Comparison of ENCODE assay signal across 23 cellular contexts in the genomic region with DNA sequence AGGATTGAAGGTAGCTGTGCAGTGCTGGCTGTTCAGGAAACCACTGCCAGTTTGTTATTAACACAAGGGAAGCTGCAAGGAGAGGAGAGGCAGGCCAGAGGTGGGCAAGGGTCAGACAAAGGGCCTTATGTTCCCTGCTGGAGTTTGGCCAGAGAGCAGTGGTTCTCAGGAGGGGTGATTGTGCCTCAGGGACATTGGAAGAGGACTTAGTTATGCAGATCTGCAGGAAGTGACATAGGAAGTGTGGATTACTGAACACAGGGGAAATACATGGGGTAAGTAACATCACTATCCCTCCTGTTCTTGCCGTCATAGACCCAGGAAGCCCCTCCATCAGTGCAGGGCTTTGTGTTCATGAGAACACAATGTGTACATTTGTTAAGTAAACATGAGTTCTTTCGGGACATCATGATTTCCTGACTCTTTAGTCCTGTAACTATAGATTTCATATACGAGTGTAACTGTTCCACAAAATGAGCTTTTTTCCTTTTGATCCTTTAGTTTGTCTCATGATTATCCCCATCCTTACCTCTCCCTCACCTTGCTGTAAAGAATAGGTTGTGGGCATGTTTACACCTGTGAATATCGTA. TPM values are rescaled to one million over a fixed set of nuclear protein-coding genes. Genes with fewer than 3 reads are reported as not detected.
DNase-seq lines count a peak whose midpoint lies in the region; ATAC-seq and TF ChIP-seq lines count a peak whose summit lies in the region.
"Had no signal": no experiment of that assay in that cellular context is flagged by ENCODE, and none has a peak within 500 bp of the region (broad histone marks: within the 10 kb centered on the region; RNA-seq: fewer than 3 reads in every experiment).

No MANE protein-coding gene starts in this region.

- no peak overlapping the region for H3K4me3 ChIP-seq in CD8-positive, alpha-beta T cell (ENCODE audit: low read depth, low read length)
- H3K4me3 ChIP-seq: A549, PC-9, smooth muscle cell, upper lobe of left lung had no signal

- TF ChIP-seq CTCF in CD8-positive, alpha-beta T cell (IDR thresholded peaks at IDR 0.05) = no peak

- peaks cover 28% of the 10 kb centered on the region for H3K4me1 Mint-ChIP-seq in activated T-cell treated with anti-CD3 and anti-CD28 coated beads, Interleukin-2, amount 50 U/mL, for 24 hours (ENCODE audit: low read depth)
- H3K4me1 Mint-ChIP-seq in activated T-cell treated with anti-CD3 and anti-CD28 coated beads, Interleukin-2, amount 50 U/mL, for 4 hours (ENCODE audit: low read depth) = peaks cover 14% of the 10 kb centered on the region
- H3K4me1 Mint-ChIP-seq in T-helper 17 cell = peaks cover 11% of the 10 kb centered on the region
- H3K4me1 Mint-ChIP-seq in stimulated activated naive B cell treated with anti-CD40 and anti-IgM and Interleukin-4, amounts not matched to agents 10 μg/mL and 1 μg/mL and 100 μg/mL, for 72 hours = peaks cover 25 to 40% of the 10 kb centered on the region in 2 donors
- H3K4me1 Mint-ChIP-seq in CD8-positive, alpha-beta T cell (ENCODE audit: low read depth) = peaks cover 17% of the 10 kb centered on the region

- intact Hi-C loops in CD8-positive, alpha-beta T cell (cut with DNase I, micrococcal nuclease) = loop anchor here in 1 of 2 experiments (10.0 kb wide), 1 partner anchor 1425 kb away; a partner anchor contains a TSS

- no peak for ATAC-seq in activated T-cell treated with anti-CD3 and anti-CD28 coated beads, Interleukin-2, amount 50 U/mL, for 4 hours
- no peak for ATAC-seq in T-helper 17 cell
- ATAC-seq in stimulated activated naive B cell treated with anti-CD40 and anti-IgM and Interleukin-4, amounts not matched to agents 10 μg/mL and 1 μg/mL and 100 μg/mL, for 72 hours (replicated peaks) = no peak
- no peak for ATAC-seq in CD8-positive, alpha-beta T cell
- no peak for ATAC-seq in HG03039 (IDR thresholded peaks at IDR 0.05; ENCODE audit: unreplicated experiment)
- ATAC-seq: A549, left colon had no signal

- peak overlapping the region; percentile 77 for H3K27ac Mint-ChIP-seq in activated T-cell treated with anti-CD3 and anti-CD28 coated beads, Interleukin-2, amount 50 U/mL, for 24 hours
- H3K27ac Mint-ChIP-seq in T-helper 17 cell = peak overlapping the region; percentile 92
- H3K27ac Mint-ChIP-seq in stimulated activated naive B cell treated with anti-CD40 and anti-IgM and Interleukin-4, amounts not matched to agents 10 μg/mL and 1 μg/mL and 100 μg/mL, for 72 hours = peak overlapping the region; percentile 80
- H3K27ac Mint-ChIP-seq in CD8-positive, alpha-beta T cell = no peak overlapping the region

- H3K9me3 ChIP-seq in T-helper 17 cell (ENCODE audit: control insufficient read depth, low read length, poor library complexity, severe bottlenecking) = no peaks in the 10 kb centered on the region
- no peaks in the 10 kb centered on the region for H3K9me3 ChIP-seq in CD8-positive, alpha-beta T cell (ENCODE audit: low read length)
- H3K9me3 ChIP-seq: A549, upper lobe of left lung had no signal

- H3K4me3 Mint-ChIP-seq in activated T-cell treated with anti-CD3 and anti-CD28 coated beads, Interleukin-2, amount 50 U/mL, for 24 hours = no peak overlapping the region
- no peak overlapping the region for H3K4me3 Mint-ChIP-seq in activated T-cell treated with anti-CD3 and anti-CD28 coated beads, Interleukin-2, amount 50 U/mL, for 4 hours
- no peak overlapping the region for H3K4me3 Mint-ChIP-seq in T-helper 17 cell
- no peak overlapping the region for H3K4me3 Mint-ChIP-seq in stimulated activated naive B cell treated with anti-CD40 and anti-IgM and Interleukin-4, amounts not matched to agents 10 μg/mL and 1 μg/mL and 100 μg/mL, for 72 hours
- H3K4me3 Mint-ChIP-seq in CD8-positive, alpha-beta T cell = no peak overlapping the region

- no peaks in the 10 kb centered on the region for H3K27me3 ChIP-seq in CD8-positive, alpha-beta T cell (ENCODE audit: insufficient read depth, low read length)
- H3K27me3 ChIP-seq: brain microvascular endothelial cell, upper lobe of left lung had no signal

- H3K27ac ChIP-seq in caudate nucleus (ENCODE audit: low read depth, low read length) = no peak overlapping the region
- no peak overlapping the region for H3K27ac ChIP-seq in CD8-positive, alpha-beta T cell (ENCODE audit: low read depth, low read length)
- H3K27ac ChIP-seq: A549, brain microvascular endothelial cell, parathyroid adenoma, PC-9 had no signal

- H3K4me1 ChIP-seq in CD8-positive, alpha-beta T cell (ENCODE audit: insufficient read depth, low read length) = peaks cover 6% of the 10 kb centered on the region
- H3K4me1 ChIP-seq: parathyroid adenoma had no signal

- CTCF ChIA-PET in CD8-positive, alpha-beta T cell (lab: Charles Lee) = interaction anchor here (1.5 kb wide), 1 partner anchor 175 kb away, joined by 3 read pairs; no protein-coding TSS in a partner anchor

- peaks cover 83% of the 10 kb centered on the region for H3K36me3 Mint-ChIP-seq in activated T-cell treated with anti-CD3 and anti-CD28 coated beads, Interleukin-2, amount 50 U/mL, for 24 hours (ENCODE audit: low read depth)
- H3K36me3 Mint-ChIP-seq in activated T-cell treated with anti-CD3 and anti-CD28 coated beads, Interleukin-2, amount 50 U/mL, for 4 hours (ENCODE audit: insufficient read depth) = peaks cover 39% of the 10 kb centered on the region
- H3K36me3 Mint-ChIP-seq in T-helper 17 cell (ENCODE audit: low read depth) = peaks cover 7% of the 10 kb centered on the region
- H3K36me3 Mint-ChIP-seq in stimulated activated naive B cell treated with anti-CD40 and anti-IgM and Interleukin-4, amounts not matched to agents 10 μg/mL and 1 μg/mL and 100 μg/mL, for 72 hours = peaks cover 27 to 36% of the 10 kb centered on the region in 2 donors
- peaks cover 76% of the 10 kb centered on the region for H3K36me3 Mint-ChIP-seq in CD8-positive, alpha-beta T cell

- H3K36me3 ChIP-seq in CD8-positive, alpha-beta T cell (ENCODE audit: insufficient read depth, low read length) = peaks cover 48% of the 10 kb centered on the region

- H3K9me3 Mint-ChIP-seq in activated T-cell treated with anti-CD3 and anti-CD28 coated beads, Interleukin-2, amount 50 U/mL, for 24 hours = no peaks in the 10 kb centered on the region
- no peaks in the 10 kb centered on the region for H3K9me3 Mint-ChIP-seq in activated T-cell treated with anti-CD3 and anti-CD28 coated beads, Interleukin-2, amount 50 U/mL, for 4 hours
- H3K9me3 Mint-ChIP-seq in stimulated activated naive B cell treated with anti-CD40 and anti-IgM and Interleukin-4, amounts not matched to agents 10 μg/mL and 1 μg/mL and 100 μg/mL, for 72 hours = no peaks in the 10 kb centered on the region
- no peaks in the 10 kb centered on the region for H3K9me3 Mint-ChIP-seq in CD8-positive, alpha-beta T cell

- POLR2A ChIA-PET in CD8-positive, alpha-beta T cell (lab: Charles Lee) = no interaction called here

- no peak for DNase-seq in activated T-cell treated with anti-CD3 and anti-CD28 coated beads, Interleukin-2, amount 50 U/mL, for 24 hours
- DNase-seq in activated T-cell treated with anti-CD3 and anti-CD28 coated beads, Interleukin-2, amount 50 U/mL, for 4 hours = no peak
- DNase-seq in T-helper 17 cell = no peak
- DNase-seq in epidermal melanocyte (ENCODE audit: insufficient read length, low spot score) = peak; percentile 65
- DNase-seq in stimulated activated naive B cell treated with anti-CD40 and anti-IgM and Interleukin-4, amounts not matched to agents 10 μg/mL and 1 μg/mL and 100 μg/mL, for 72 hours = no peak
- DNase-seq in caudate nucleus (lab: John Stamatoyannopoulos, UW) = no peak
- DNase-seq in CD8-positive, alpha-beta T cell = no peak
- DNase-seq: activated effector memory CD4-positive, alpha-beta T cell treated with anti-CD3 and anti-CD28 coated beads, Interleukin-2, amount 50 U/mL, for 16 hours; brain microvascular endothelial cell; COR-L47; effector memory CD4-positive, alpha-beta T cell; hypothalamus; KBM-7; left colon; NCI-H1105 treated with DMSO at 0.1 percent for 48 hours; NCI-H69; PC-9; stimulated activated naive CD4-positive, alpha-beta T cell; upper lobe of left lung had no signal

- H3K27me3 Mint-ChIP-seq in activated T-cell treated with anti-CD3 and anti-CD28 coated beads, Interleukin-2, amount 50 U/mL, for 24 hours = no peaks in the 10 kb centered on the region
- H3K27me3 Mint-ChIP-seq in activated T-cell treated with anti-CD3 and anti-CD28 coated beads, Interleukin-2, amount 50 U/mL, for 4 hours (ENCODE audit: low read depth) = no peaks in the 10 kb centered on the region
- no peaks in the 10 kb centered on the region for H3K27me3 Mint-ChIP-seq in T-helper 17 cell
- H3K27me3 Mint-ChIP-seq in stimulated activated naive B cell treated with anti-CD40 and anti-IgM and Interleukin-4, amounts not matched to agents 10 μg/mL and 1 μg/mL and 100 μg/mL, for 72 hours = no peaks in the 10 kb centered on the region
- no peaks in the 10 kb centered on the region for H3K27me3 Mint-ChIP-seq in CD8-positive, alpha-beta T cell (ENCODE audit: low read depth)

RNA-seq across cellular contexts. Expression of a gene that starts 5.9 kb away (rescaled TPM):
- total RNA-seq in activated T-cell treated with anti-CD3 and anti-CD28 coated beads, Interleukin-2, amount 50 U/mL, for 4 hours = 10 to 100 TPM; 32.5 to 40.4 (median 40.2) TPM
- total RNA-seq in T-helper 17 cell = 10 to 100 TPM; 15.1 to 18.7 TPM
- total RNA-seq in CD8-positive, alpha-beta T cell = 10 to 100 TPM; 22.1 to 24.1 TPM

RNA-seq across cellular contexts. Expression of a gene that starts 6.0 kb away (rescaled TPM):
- 10 to 100 TPM; 30.8 to 34.1 (median 33.8) TPM for total RNA-seq in activated T-cell treated with anti-CD3 and anti-CD28 coated beads, Interleukin-2, amount 50 U/mL, for 4 hours
- total RNA-seq in T-helper 17 cell = 10 to 100 TPM; 44.1 to 54.6 TPM
- 10 to 100 TPM; 67.0 to 71.0 TPM for total RNA-seq in CD8-positive, alpha-beta T cell

RNA-seq across cellular contexts. Expression of a gene that starts 22.7 kb away (rescaled TPM):
- 10 to 100 TPM; 52.4 to 68.5 (median 61.0) TPM for total RNA-seq in activated T-cell treated with anti-CD3 and anti-CD28 coated beads, Interleukin-2, amount 50 U/mL, for 4 hours
- total RNA-seq in T-helper 17 cell = 100 to 1,000 TPM in 1 of 2 donors, 10 to 100 TPM in 1; 84.0 to 104 TPM
- 100 to 1,000 TPM; 138 to 142 TPM for total RNA-seq in CD8-positive, alpha-beta T cell
